8 cellular contexts compared by ENCODE assay signal in the genomic region with DNA sequence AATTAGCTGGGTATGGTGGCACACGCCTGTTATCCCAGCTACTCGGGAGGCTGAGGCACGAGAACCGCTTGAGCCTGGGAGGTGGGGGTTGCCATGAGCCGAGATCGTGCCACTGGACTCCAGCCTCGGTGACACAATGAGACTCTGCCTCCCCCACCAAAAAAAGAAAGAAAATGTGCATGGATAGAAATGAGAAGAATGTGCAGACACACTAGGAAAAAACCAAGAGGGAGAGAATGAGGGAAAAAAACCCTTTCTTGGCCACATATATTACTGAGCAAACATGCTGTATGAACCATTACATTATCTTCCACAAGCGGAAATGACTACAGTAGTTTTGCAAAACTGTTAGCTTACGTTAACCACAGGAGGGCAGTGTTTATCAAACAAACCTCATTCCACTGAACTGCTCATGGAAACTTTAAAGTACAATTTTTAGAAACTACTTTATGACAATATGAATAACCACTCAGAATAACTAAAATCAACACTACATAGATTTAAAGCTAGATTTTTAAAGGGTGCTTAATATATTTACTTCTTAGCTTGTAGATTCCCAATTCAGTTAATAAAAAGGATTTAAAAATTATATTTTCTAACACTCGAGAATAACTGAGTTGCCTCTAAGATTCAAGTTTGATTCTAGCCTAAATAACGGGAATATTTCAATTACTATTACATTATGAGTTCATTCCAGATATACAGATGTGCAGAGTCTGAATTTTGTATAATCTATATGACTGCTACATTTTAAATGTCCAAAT. TPM values are rescaled to one million over a fixed set of nuclear protein-coding genes. Genes with fewer than 3 reads are reported as not detected.
A peak's percentile ranks its signal among the peaks of the same experiment; 100 is the strongest.
DNase-seq lines count a peak whose midpoint lies in the region; ATAC-seq, FAIRE-seq and TF ChIP-seq lines count a peak whose summit lies in the region.

No MANE protein-coding gene starts in this region.

- H4K20me1 ChIP-seq in BLaER1 treated with 17β-estradiol and CSF1 and Interleukin-3, amounts not matched to agents 10 nM and 100 nM, result peaks cover 22 to 95% (median 66%) of the 10 kb centered on the region in 11 experiments; a peak in 21 of 22 replicates

- intact Hi-C loops in activated T-helper 1 cell treated with anti-CD3 and anti-CD28 coated beads, Interleukin-12 subunit alpha, Interleukin-12 subunit beta, Interleukin-2, Interleukin-4 antibody, amounts not matched to agents 30 ng/mL and 10 ng/mL and 1 ng/mL, durations not matched to agents 14 hours and 24 hours and 36 hours (cut with micrococcal nuclease), result loop anchor here (1.0 to 5.0 kb wide), 10 partner anchors 20 to 295 kb away; a partner anchor contains a TSS

- H3K4me3 Mint-ChIP-seq in activated T-helper 1 cell treated with anti-CD3 and anti-CD28 coated beads, Interleukin-12 subunit alpha, Interleukin-12 subunit beta, Interleukin-2, Interleukin-4 antibody, amounts not matched to agents 30 ng/mL and 10 ng/mL and 1 ng/mL, durations not matched to agents 14 hours and 24 hours and 36 hours, result peak overlapping the region; percentile 43

- H3K9ac ChIP-seq in BLaER1 treated with 17β-estradiol and CSF1 and Interleukin-3, amounts not matched to agents 10 nM and 100 nM, result peak overlapping the region; percentile 7 to 60 (median 45); a peak in 17 of 22 replicates
- no peak overlapping the region for H3K9ac ChIP-seq in parathyroid adenoma

- peak overlapping the region; percentile 71 to 93 (median 81) for H3K4me2 ChIP-seq in BLaER1 treated with 17β-estradiol and CSF1 and Interleukin-3, amounts not matched to agents 10 nM and 100 nM
- peak overlapping the region; percentile 29 for H3K4me2 ChIP-seq in parathyroid adenoma (ENCODE audit: low read length)

- H3K79me2 ChIP-seq in parathyroid adenoma, result peaks cover 11% of the 10 kb centered on the region

- peak overlapping the region in 10 of 11 experiments; percentile 34 to 75 (median 67); a peak in 21 of 22 replicates for H3K27ac ChIP-seq in BLaER1 treated with 17β-estradiol and CSF1 and Interleukin-3, amounts not matched to agents 10 nM and 100 nM
- H3K27ac ChIP-seq in parathyroid adenoma, result no peak overlapping the region

- no peaks in the 10 kb centered on the region for H3K27me3 ChIP-seq in BLaER1 treated with 17β-estradiol and CSF1 and Interleukin-3, amounts not matched to agents 10 nM and 100 nM
- no peaks in the 10 kb centered on the region for H3K27me3 ChIP-seq in parathyroid adenoma (ENCODE audit: control insufficient read depth, insufficient read depth, low read length)

- H3K4me1 ChIP-seq in BLaER1 treated with 17β-estradiol and CSF1 and Interleukin-3, amounts not matched to agents 10 nM and 100 nM, result peaks cover 28 to 45% (median 34%) of the 10 kb centered on the region in 10 experiments
- H3K4me1 ChIP-seq in parathyroid adenoma, result peaks cover 28% of the 10 kb centered on the region

- FAIRE-seq in frontal cortex (lab: Jason Lieb, UNC), result peak; percentile 87

- H2AFZ ChIP-seq in parathyroid adenoma, result no peak overlapping the region

- DNase-seq in NCI-H69 (lab: John Stamatoyannopoulos, UW) (peak; percentile 53), frontal cortex (ENCODE audit: low spot score in 2 of 2) (peak; percentile 16 to 48), 8988T (no peak)
- peak; percentile 44 for DNase-seq in activated T-helper 1 cell treated with anti-CD3 and anti-CD28 coated beads, Interleukin-12 subunit alpha, Interleukin-12 subunit beta, Interleukin-2, Interleukin-4 antibody, amounts not matched to agents 30 ng/mL and 10 ng/mL and 1 ng/mL, durations not matched to agents 14 hours and 24 hours and 36 hours (ENCODE audit: low spot score)

- ATAC-seq in GM18502 (IDR thresholded peaks at IDR 0.05; ENCODE audit: poor library complexity, unreplicated experiment), result peak; percentile 79
- ATAC-seq in HG03103 (IDR thresholded peaks at IDR 0.05; ENCODE audit: low read depth, unreplicated experiment), result peak; percentile 54

- no peaks in the 10 kb centered on the region for H3K9me3 Mint-ChIP-seq in activated T-helper 1 cell treated with anti-CD3 and anti-CD28 coated beads, Interleukin-12 subunit alpha, Interleukin-12 subunit beta, Interleukin-2, Interleukin-4 antibody, amounts not matched to agents 30 ng/mL and 10 ng/mL and 1 ng/mL, durations not matched to agents 14 hours and 24 hours and 36 hours

- peak; percentile 65 for TF ChIP-seq CTCF in parathyroid adenoma (IDR thresholded peaks at IDR 0.05)

- peaks cover 8% of the 10 kb centered on the region for H3K36me3 Mint-ChIP-seq in activated T-helper 1 cell treated with anti-CD3 and anti-CD28 coated beads, Interleukin-12 subunit alpha, Interleukin-12 subunit beta, Interleukin-2, Interleukin-4 antibody, amounts not matched to agents 30 ng/mL and 10 ng/mL and 1 ng/mL, durations not matched to agents 14 hours and 24 hours and 36 hours (ENCODE audit: low read depth)

- 0 out of 20 replicates have a peak overlapping the region, but pooled peaks of 1 of the 10 experiments have one; percentile 25 for H3K4me3 ChIP-seq in BLaER1 treated with 17β-estradiol and CSF1 and Interleukin-3, amounts not matched to agents 10 nM and 100 nM
- no peak overlapping the region for H3K4me3 ChIP-seq in parathyroid adenoma (ENCODE audit: low read depth, low read length)

- peaks cover 13 to 45% (median 28%) of the 10 kb centered on the region in 11 experiments for H3K36me3 ChIP-seq in BLaER1 treated with 17β-estradiol and CSF1 and Interleukin-3, amounts not matched to agents 10 nM and 100 nM
- H3K36me3 ChIP-seq in parathyroid adenoma (ENCODE audit: control insufficient read depth, insufficient read depth, low read length), result no peaks in the 10 kb centered on the region

- H3K9me3 ChIP-seq in BLaER1 treated with 17β-estradiol and CSF1 and Interleukin-3, amounts not matched to agents 10 nM and 100 nM (replicated peaks in 1 of 11), result peaks cover 0 to 15% (median 5%) of the 10 kb centered on the region in 11 experiments; a peak in 10 of 22 replicates
- H3K9me3 ChIP-seq in parathyroid adenoma (ENCODE audit: control insufficient read depth, low read length), result no peaks in the 10 kb centered on the region

- H3K27me3 Mint-ChIP-seq in activated T-helper 1 cell treated with anti-CD3 and anti-CD28 coated beads, Interleukin-12 subunit alpha, Interleukin-12 subunit beta, Interleukin-2, Interleukin-4 antibody, amounts not matched to agents 30 ng/mL and 10 ng/mL and 1 ng/mL, durations not matched to agents 14 hours and 24 hours and 36 hours (ENCODE audit: insufficient read depth), result no peaks in the 10 kb centered on the region

- H3K27ac Mint-ChIP-seq in activated T-helper 1 cell treated with anti-CD3 and anti-CD28 coated beads, Interleukin-12 subunit alpha, Interleukin-12 subunit beta, Interleukin-2, Interleukin-4 antibody, amounts not matched to agents 30 ng/mL and 10 ng/mL and 1 ng/mL, durations not matched to agents 14 hours and 24 hours and 36 hours, result peak overlapping the region; percentile 84

- peaks cover 37% of the 10 kb centered on the region for H3K4me1 Mint-ChIP-seq in activated T-helper 1 cell treated with anti-CD3 and anti-CD28 coated beads, Interleukin-12 subunit alpha, Interleukin-12 subunit beta, Interleukin-2, Interleukin-4 antibody, amounts not matched to agents 30 ng/mL and 10 ng/mL and 1 ng/mL, durations not matched to agents 14 hours and 24 hours and 36 hours (ENCODE audit: low read depth)

RNA-seq across cellular contexts. Expression of a gene that starts 26.4 kb away (rescaled TPM):
- total RNA-seq in activated T-helper 1 cell treated with anti-CD3 and anti-CD28 coated beads, Interleukin-12 subunit alpha, Interleukin-12 subunit beta, Interleukin-2, Interleukin-4 antibody, amounts not matched to agents 30 ng/mL and 10 ng/mL and 1 ng/mL, durations not matched to agents 14 hours and 24 hours and 36 hours, result 48.9 and 54.4 TPM in 2 replicates
- total RNA-seq in frontal cortex, result 3.3 TPM

Comparison
In these comparisons a context has a peak if more than half of its experiments do, and no peak if none do; other contexts are left out.
1. RNA of a gene that starts 26.4 kb away (total RNA-seq): 48.9 to 54.4 TPM in activated T-helper 1 cell treated with anti-CD3 and anti-CD28 coated beads, Interleukin-12 subunit alpha, Interleukin-12 subunit beta, Interleukin-2, Interleukin-4 antibody, amounts not matched to agents 30 ng/mL and 10 ng/mL and 1 ng/mL, durations not matched to agents 14 hours and 24 hours and 36 hours; 3.3 TPM in frontal cortex (single experiment); every median in the first group is over 10 times any median in the second.